13 cellular contexts compared by ENCODE assay signal in the genomic region with DNA sequence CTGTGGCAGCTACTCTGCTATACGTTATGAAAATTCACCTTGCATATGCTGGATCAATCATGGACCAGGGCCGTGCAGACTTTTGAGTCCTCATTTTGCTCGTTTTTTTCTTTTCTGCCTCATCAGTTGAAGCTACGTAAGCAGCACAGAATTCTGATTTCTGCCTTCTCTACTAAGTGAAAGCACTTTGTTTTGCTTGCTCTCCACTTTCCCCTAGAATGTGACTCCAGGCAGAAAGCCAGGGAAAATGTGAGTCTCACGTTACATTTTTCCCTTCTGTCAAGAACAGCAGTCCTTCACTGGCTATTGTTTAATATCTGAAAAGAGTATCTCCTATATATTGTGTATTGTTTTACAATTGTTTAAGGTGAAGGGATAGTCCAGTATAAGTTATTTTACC.
A peak's percentile ranks its signal among the peaks of the same experiment; 100 is the strongest.
DNase-seq lines count a peak whose midpoint lies in the region; ATAC-seq, FAIRE-seq and TF ChIP-seq lines count a peak whose summit lies in the region.
"Had no signal": no experiment of that assay in that cellular context is flagged by ENCODE, and none has a peak within 500 bp of the region (broad histone marks: within the 10 kb centered on the region; RNA-seq: fewer than 3 reads in every experiment).

No MANE protein-coding gene starts in this region.

- no peak overlapping the region for H3K9ac ChIP-seq in kidney (ENCODE audit: low read length in 2 of 2)

- FAIRE-seq in kidney (lab: Jason Lieb, UNC) = no peak
- FAIRE-seq: TTC549 had no signal

- H3K4me1 ChIP-seq in kidney (ENCODE audit: control insufficient read depth in 1 of 2, insufficient read depth in 1 of 2, low read depth in 1 of 2, low read length in 2 of 2) (no peaks in the 10 kb centered on the region), suprapubic skin (no peaks in the 10 kb centered on the region)

- H3K27ac ChIP-seq in kidney (ENCODE audit: low read depth in 2 of 2, low read length in 2 of 2) (no peak overlapping the region), suprapubic skin (no peak overlapping the region)

- H3K4me1 Mint-ChIP-seq in stimulated activated naive B cell treated with anti-CD40 and anti-IgM and Interleukin-4, amounts not matched to agents 10 μg/mL and 1 μg/mL and 100 μg/mL, for 72 hours = no peaks in the 10 kb centered on the region

- no peak for ATAC-seq in stimulated activated naive B cell treated with anti-CD40 and anti-IgM and Interleukin-4, amounts not matched to agents 10 μg/mL and 1 μg/mL and 100 μg/mL, for 72 hours (replicated peaks)

- no peak for TF ChIP-seq POLR2A in suprapubic skin (IDR thresholded peaks at IDR 0.05)

- no peaks in the 10 kb centered on the region for H3K27me3 Mint-ChIP-seq in stimulated activated naive B cell treated with anti-CD40 and anti-IgM and Interleukin-4, amounts not matched to agents 10 μg/mL and 1 μg/mL and 100 μg/mL, for 72 hours

- H3K36me3 ChIP-seq in kidney (ENCODE audit: control insufficient read depth in 1 of 2, insufficient read depth in 2 of 2, low read length in 2 of 2) = no peaks in the 10 kb centered on the region
- H3K36me3 ChIP-seq in suprapubic skin = no peaks in the 10 kb centered on the region

- H3K36me3 Mint-ChIP-seq in stimulated activated naive B cell treated with anti-CD40 and anti-IgM and Interleukin-4, amounts not matched to agents 10 μg/mL and 1 μg/mL and 100 μg/mL, for 72 hours = no peaks in the 10 kb centered on the region

- TF ChIP-seq EP300 in suprapubic skin (IDR thresholded peaks at IDR 0.05) = no peak

- TF ChIP-seq CTCF in astrocyte of the cerebellum (IDR thresholded peaks at IDR 0.05; ENCODE audit: low read depth, low read length, missing control alignments) (no peak), kidney (IDR thresholded peaks at IDR 0.05; ENCODE audit: borderline replicate concordance, extremely low read depth, insufficient read depth) (no peak), suprapubic skin (IDR thresholded peaks at IDR 0.05) (no peak)

- no peaks in the 10 kb centered on the region for H3K9me3 Mint-ChIP-seq in stimulated activated naive B cell treated with anti-CD40 and anti-IgM and Interleukin-4, amounts not matched to agents 10 μg/mL and 1 μg/mL and 100 μg/mL, for 72 hours

- WGBS in suprapubic skin = 23% methylated on average over 5 of the region's 5 CpGs

- intact Hi-C loops in kidney (cut with DNase I) = no loop called here

- no peak overlapping the region for H3K27ac Mint-ChIP-seq in stimulated activated naive B cell treated with anti-CD40 and anti-IgM and Interleukin-4, amounts not matched to agents 10 μg/mL and 1 μg/mL and 100 μg/mL, for 72 hours

- H3K4me3 Mint-ChIP-seq in stimulated activated naive B cell treated with anti-CD40 and anti-IgM and Interleukin-4, amounts not matched to agents 10 μg/mL and 1 μg/mL and 100 μg/mL, for 72 hours = no peak overlapping the region

- in situ Hi-C loops in astrocyte of the cerebellum (cut with HindIII; ENCODE audit: low sequenced_read_pairs) = no loop called here

- H3K27me3 ChIP-seq in suprapubic skin = no peaks in the 10 kb centered on the region

- H3K4me3 ChIP-seq in astrocyte of the cerebellum (ENCODE audit: low read depth, low read length) (peak overlapping the region; percentile 7), kidney (ENCODE audit: low read length in 2 of 2) (peak overlapping the region; percentile 71 to 77), suprapubic skin (peak overlapping the region; percentile 27)
- H3K4me3 ChIP-seq: skin epidermis had no signal

- peak; percentile 1 for DNase-seq in NCI-H2029 (lab: John Stamatoyannopoulos, UW)
- DNase-seq in NCI-H2029 treated with DMSO at 0.1 percent for 48 hours (lab: John Stamatoyannopoulos, UW) = no peak
- DNase-seq in astrocyte of the cerebellum (ENCODE audit: low read depth) = peak; percentile 85
- DNase-seq in kidney = no peak
- no peak for DNase-seq in suprapubic skin (ENCODE audit: low spot score in 2 of 2)
- DNase-seq in medulla oblongata (ENCODE audit: extremely low spot score) = no peak
- no peak for DNase-seq in DMS79 (lab: John Stamatoyannopoulos, UW)
- DNase-seq in stimulated activated naive B cell treated with anti-CD40 and anti-IgM and Interleukin-4, amounts not matched to agents 10 μg/mL and 1 μg/mL and 100 μg/mL, for 72 hours = no peak
- DNase-seq: 8988T, activated T-cell treated with anti-CD3 and anti-CD28 coated beads for 4 hours, midbrain had no signal

- H3K9me3 ChIP-seq in kidney (ENCODE audit: control insufficient read depth in 1 of 2, low read length in 2 of 2) (no peaks in the 10 kb centered on the region), suprapubic skin (no peaks in the 10 kb centered on the region)

Comparison
In these comparisons a context has a peak if more than half of its experiments do, and no peak if none do; other contexts are left out.
1. DNase-seq: peak in NCI-H2029 (single experiment) and astrocyte of the cerebellum (single experiment); none in NCI-H2029 treated with DMSO at 0.1 percent for 48 hours (single experiment), kidney (single experiment), suprapubic skin (0 of 2), medulla oblongata (single experiment), DMS79 (single experiment) and stimulated activated naive B cell treated with anti-CD40 and anti-IgM and Interleukin-4, amounts not matched to agents 10 μg/mL and 1 μg/mL and 100 μg/mL, for 72 hours (single experiment).
2. H3K4me3 ChIP-seq: peak in every context shown above with its lines; median percentile 74 in kidney; 27 in suprapubic skin; 7 in astrocyte of the cerebellum.